Comparison of ENCODE assay signal across 8 cellular contexts in the genomic region with DNA sequence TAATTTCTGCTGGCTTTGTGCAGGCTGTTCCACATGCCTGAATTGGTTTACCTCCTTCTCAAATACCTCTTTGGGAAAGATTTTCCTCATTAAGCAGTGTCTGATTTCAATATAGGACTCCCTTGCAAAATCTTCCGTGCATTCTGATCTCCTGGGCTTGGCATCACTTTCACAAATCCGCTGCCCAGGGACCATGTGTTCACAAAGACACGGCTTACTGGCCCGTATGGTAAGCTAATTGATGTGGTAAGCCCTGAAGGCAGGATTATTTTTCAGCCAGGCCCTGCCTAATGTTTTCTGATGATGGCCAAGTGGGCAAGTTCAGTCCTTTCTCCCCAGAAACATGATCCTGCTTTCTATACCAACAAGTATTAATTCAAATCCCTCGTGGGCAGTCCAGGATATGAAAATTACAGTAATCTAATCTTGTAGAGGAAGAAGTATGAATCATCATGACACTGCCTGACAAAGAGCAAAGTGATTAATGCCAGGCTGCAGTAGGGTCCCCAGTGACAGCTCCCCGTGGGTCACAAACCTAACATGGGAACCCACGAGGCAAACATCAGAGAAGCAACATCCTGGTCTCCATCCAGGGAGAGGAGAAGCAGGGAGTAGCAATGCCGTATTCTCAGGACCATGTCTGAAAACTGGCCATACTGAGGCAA. TPM values are rescaled to one million over a fixed set of nuclear protein-coding genes. Genes with fewer than 3 reads are reported as not detected.
DNase-seq lines count a peak whose midpoint lies in the region; ATAC-seq, FAIRE-seq and TF ChIP-seq lines count a peak whose summit lies in the region.

No MANE protein-coding gene starts in this region.

- H3K4me3 Mint-ChIP-seq in activated CD4-positive, alpha-beta memory T cell treated with anti-CD3 and anti-CD28 coated beads for 36 hours: no peak overlapping the region
- no peak overlapping the region for H3K4me3 Mint-ChIP-seq in activated CD4-positive, alpha-beta memory T cell treated with anti-CD3 and anti-CD28 coated beads, Interleukin-2, amount 10 ng/mL, durations not matched to agents 7 days and 5 days
- H3K4me3 Mint-ChIP-seq in T-cell: peak overlapping the region; percentile 14 to 78 (median 15)
- H3K4me3 Mint-ChIP-seq in stimulated activated naive CD8-positive, alpha-beta T cell treated with anti-CD3 and anti-CD28 coated beads, Interleukin-15, Interleukin-2, amounts not matched to agents 100 ng/mL and 50 ng/mL, for 24 hours: peak overlapping the region; percentile 53
- H3K4me3 Mint-ChIP-seq in endothelial cell (ENCODE audit: unreplicated experiment): no peak overlapping the region

- DNase-seq in activated CD4-positive, alpha-beta memory T cell treated with anti-CD3 and anti-CD28 coated beads for 36 hours: peak; percentile 37
- DNase-seq in activated CD4-positive, alpha-beta memory T cell treated with anti-CD3 and anti-CD28 coated beads, Interleukin-2, amount 10 ng/mL, durations not matched to agents 7 days and 5 days: no peak
- DNase-seq in T-cell (no peak), fibroblast of villous mesenchyme (ENCODE audit: low read depth) (peak; percentile 79), endothelial cell (ENCODE audit: low spot score) (no peak), GM12891 (ENCODE audit: insufficient read length, low spot score) (no peak)

- peak overlapping the region; percentile 20 for H3K4me3 ChIP-seq in fibroblast of villous mesenchyme (ENCODE audit: low read depth, low read length)

- intact Hi-C loops in activated CD4-positive, alpha-beta memory T cell treated with anti-CD3 and anti-CD28 coated beads for 36 hours (cut with micrococcal nuclease): loop anchor here (2.0 kb wide), 1 partner anchor 14 kb away; no protein-coding TSS in a partner anchor

- CTCF ChIA-PET in activated CD4-positive, alpha-beta memory T cell treated with anti-CD3 and anti-CD28 coated beads for 36 hours (lab: Charles Lee): no interaction called here
- CTCF ChIA-PET in activated CD4-positive, alpha-beta memory T cell treated with anti-CD3 and anti-CD28 coated beads, Interleukin-2, amount 10 ng/mL, durations not matched to agents 7 days and 5 days (lab: Charles Lee): interaction anchor here (1.2 to 1.4 kb wide), 2 partner anchors 56 to 90 kb away, joined by 3 to 4 read pairs; no protein-coding TSS in a partner anchor
- CTCF ChIA-PET in T-cell (lab: Charles Lee): interaction anchor here in 1 of 2 donors (0.5 to 2.5 kb wide), 3 partner anchors 11 to 1403 kb away, joined by 3 to 10 read pairs (median 4); no protein-coding TSS in a partner anchor

- no peak for TF ChIP-seq POLR2A in GM12891 (IDR thresholded peaks at IDR 0.05; ENCODE audit: low read depth, low read length)

- no peak for TF ChIP-seq CTCF in fibroblast of villous mesenchyme (IDR thresholded peaks at IDR 0.05; ENCODE audit: insufficient read depth, low read depth, low read length)
- no peak for TF ChIP-seq CTCF in endothelial cell (IDR thresholded peaks at IDR 0.05; ENCODE audit: unreplicated experiment)

- peaks cover 32% of the 10 kb centered on the region for H3K4me1 Mint-ChIP-seq in activated CD4-positive, alpha-beta memory T cell treated with anti-CD3 and anti-CD28 coated beads for 36 hours (ENCODE audit: low read depth)
- peaks cover 34% of the 10 kb centered on the region for H3K4me1 Mint-ChIP-seq in activated CD4-positive, alpha-beta memory T cell treated with anti-CD3 and anti-CD28 coated beads, Interleukin-2, amount 10 ng/mL, durations not matched to agents 7 days and 5 days
- peaks cover 44 to 47% (median 47%) of the 10 kb centered on the region in 3 donors for H3K4me1 Mint-ChIP-seq in T-cell
- peaks cover 47% of the 10 kb centered on the region for H3K4me1 Mint-ChIP-seq in stimulated activated naive CD8-positive, alpha-beta T cell treated with anti-CD3 and anti-CD28 coated beads, Interleukin-15, Interleukin-2, amounts not matched to agents 100 ng/mL and 50 ng/mL, for 24 hours (ENCODE audit: low read depth)
- peaks cover 12% of the 10 kb centered on the region for H3K4me1 Mint-ChIP-seq in endothelial cell (ENCODE audit: unreplicated experiment)

- H3K27ac Mint-ChIP-seq in activated CD4-positive, alpha-beta memory T cell treated with anti-CD3 and anti-CD28 coated beads for 36 hours: no peak overlapping the region
- H3K27ac Mint-ChIP-seq in activated CD4-positive, alpha-beta memory T cell treated with anti-CD3 and anti-CD28 coated beads, Interleukin-2, amount 10 ng/mL, durations not matched to agents 7 days and 5 days: no peak overlapping the region
- H3K27ac Mint-ChIP-seq in T-cell (peak overlapping the region; percentile 58 to 66), endothelial cell (ENCODE audit: unreplicated experiment) (no peak overlapping the region)
- no peak overlapping the region for H3K27ac Mint-ChIP-seq in stimulated activated naive CD8-positive, alpha-beta T cell treated with anti-CD3 and anti-CD28 coated beads, Interleukin-15, Interleukin-2, amounts not matched to agents 100 ng/mL and 50 ng/mL, for 24 hours

- H3K36me3 Mint-ChIP-seq in activated CD4-positive, alpha-beta memory T cell treated with anti-CD3 and anti-CD28 coated beads for 36 hours: peaks cover 2% of the 10 kb centered on the region
- peaks cover 2% of the 10 kb centered on the region for H3K36me3 Mint-ChIP-seq in activated CD4-positive, alpha-beta memory T cell treated with anti-CD3 and anti-CD28 coated beads, Interleukin-2, amount 10 ng/mL, durations not matched to agents 7 days and 5 days (ENCODE audit: low read depth)
- peaks cover 16% of the 10 kb centered on the region for H3K36me3 Mint-ChIP-seq in T-cell
- peaks cover 9% of the 10 kb centered on the region for H3K36me3 Mint-ChIP-seq in stimulated activated naive CD8-positive, alpha-beta T cell treated with anti-CD3 and anti-CD28 coated beads, Interleukin-15, Interleukin-2, amounts not matched to agents 100 ng/mL and 50 ng/mL, for 24 hours (ENCODE audit: low read depth)
- peaks cover 22% of the 10 kb centered on the region for H3K36me3 Mint-ChIP-seq in endothelial cell (ENCODE audit: low read depth, unreplicated experiment)

- H3K9me3 Mint-ChIP-seq in activated CD4-positive, alpha-beta memory T cell treated with anti-CD3 and anti-CD28 coated beads for 36 hours: no peaks in the 10 kb centered on the region
- no peaks in the 10 kb centered on the region for H3K9me3 Mint-ChIP-seq in activated CD4-positive, alpha-beta memory T cell treated with anti-CD3 and anti-CD28 coated beads, Interleukin-2, amount 10 ng/mL, durations not matched to agents 7 days and 5 days
- H3K9me3 Mint-ChIP-seq in T-cell (no peaks in the 10 kb centered on the region), endothelial cell (ENCODE audit: unreplicated experiment) (no peaks in the 10 kb centered on the region)
- H3K9me3 Mint-ChIP-seq in stimulated activated naive CD8-positive, alpha-beta T cell treated with anti-CD3 and anti-CD28 coated beads, Interleukin-15, Interleukin-2, amounts not matched to agents 100 ng/mL and 50 ng/mL, for 24 hours: no peaks in the 10 kb centered on the region

- peak in 1 of 4 experiments; percentile 50 for ATAC-seq in T-cell (replicated peaks in 1 of 4)
- no peak for ATAC-seq in GM21529 (IDR thresholded peaks at IDR 0.05; ENCODE audit: unreplicated experiment)

- POLR2A ChIA-PET in activated CD4-positive, alpha-beta memory T cell treated with anti-CD3 and anti-CD28 coated beads for 36 hours (lab: Charles Lee): no interaction called here
- POLR2A ChIA-PET in activated CD4-positive, alpha-beta memory T cell treated with anti-CD3 and anti-CD28 coated beads, Interleukin-2, amount 10 ng/mL, durations not matched to agents 7 days and 5 days (lab: Charles Lee): interaction anchor here (1.5 to 3.1 kb wide), 2 partner anchors 12 to 89 kb away, joined by 3 to 20 read pairs; no protein-coding TSS in a partner anchor
- POLR2A ChIA-PET in T-cell (lab: Charles Lee): no interaction called here

- FAIRE-seq in GM12891 (lab: Jason Lieb, UNC): no peak

- H3K27me3 Mint-ChIP-seq in activated CD4-positive, alpha-beta memory T cell treated with anti-CD3 and anti-CD28 coated beads for 36 hours: no peaks in the 10 kb centered on the region
- H3K27me3 Mint-ChIP-seq in activated CD4-positive, alpha-beta memory T cell treated with anti-CD3 and anti-CD28 coated beads, Interleukin-2, amount 10 ng/mL, durations not matched to agents 7 days and 5 days: peaks cover 13% of the 10 kb centered on the region
- H3K27me3 Mint-ChIP-seq in T-cell (no peaks in the 10 kb centered on the region), endothelial cell (ENCODE audit: unreplicated experiment) (peaks cover 2% of the 10 kb centered on the region)
- peaks cover 3% of the 10 kb centered on the region for H3K27me3 Mint-ChIP-seq in stimulated activated naive CD8-positive, alpha-beta T cell treated with anti-CD3 and anti-CD28 coated beads, Interleukin-15, Interleukin-2, amounts not matched to agents 100 ng/mL and 50 ng/mL, for 24 hours

TF ChIP-seq in GM12891, 5 proteins besides CTCF, POLR2A, EP300 and RAD21:
- TF ChIP-seq SPI1 (IDR thresholded peaks at IDR 0.05; ENCODE audit: low read depth, low read length) (no peak), TAF1 (IDR thresholded peaks at IDR 0.05; ENCODE audit: low read depth, low read length) (no peak), POLR2AphosphoS5 (IDR thresholded peaks at IDR 0.05; ENCODE audit: low read depth, low read length) (no peak), PAX5 (IDR thresholded peaks at IDR 0.05; ENCODE audit: insufficient read depth, low read length, severe bottlenecking) (no peak), POU2F2 (IDR thresholded peaks at IDR 0.05; ENCODE audit: low read depth, low read length) (no peak)

RNA-seq across cellular contexts. Expression of a gene that starts 11.6 kb away (rescaled TPM):
- 10 to 100 TPM in 1 of 2 experiments, 1 to 10 TPM in 1; 9.4 to 12.0 TPM for total RNA-seq in activated CD4-positive, alpha-beta memory T cell treated with anti-CD3 and anti-CD28 coated beads for 36 hours
- total RNA-seq in activated CD4-positive, alpha-beta memory T cell treated with anti-CD3 and anti-CD28 coated beads, Interleukin-2, amount 10 ng/mL, durations not matched to agents 7 days and 5 days: 10 to 100 TPM; 10.3 to 12.8 TPM
- total RNA-seq in T-cell (10 to 100 TPM; 17.4 to 45.6 (median 19.6) TPM), fibroblast of villous mesenchyme (7.8 and 11.9 TPM in 2 replicates), endothelial cell (ENCODE audit: unreplicated experiment) (125 TPM)
- polyA plus RNA-seq in GM12891 (2012; ENCODE audit: low read depth, missing spikeins): 0.27 TPM

Comparison
In these comparisons a context has a peak if more than half of its experiments do, and no peak if none do; other contexts are left out.
1. DNase-seq: peak in activated CD4-positive, alpha-beta memory T cell treated with anti-CD3 and anti-CD28 coated beads for 36 hours (single experiment) and fibroblast of villous mesenchyme (single experiment); none in activated CD4-positive, alpha-beta memory T cell treated with anti-CD3 and anti-CD28 coated beads, Interleukin-2, amount 10 ng/mL, durations not matched to agents 7 days and 5 days (single experiment), T-cell (0 of 34), endothelial cell (single experiment) and GM12891 (single experiment).
2. H3K27ac Mint-ChIP-seq: peak in T-cell (2 of 2); none in activated CD4-positive, alpha-beta memory T cell treated with anti-CD3 and anti-CD28 coated beads for 36 hours (single experiment), activated CD4-positive, alpha-beta memory T cell treated with anti-CD3 and anti-CD28 coated beads, Interleukin-2, amount 10 ng/mL, durations not matched to agents 7 days and 5 days (single experiment), stimulated activated naive CD8-positive, alpha-beta T cell treated with anti-CD3 and anti-CD28 coated beads, Interleukin-15, Interleukin-2, amounts not matched to agents 100 ng/mL and 50 ng/mL, for 24 hours (single experiment) and endothelial cell (single experiment).
3. H3K4me3 Mint-ChIP-seq: peak in T-cell (3 of 3) and stimulated activated naive CD8-positive, alpha-beta T cell treated with anti-CD3 and anti-CD28 coated beads, Interleukin-15, Interleukin-2, amounts not matched to agents 100 ng/mL and 50 ng/mL, for 24 hours (single experiment); none in activated CD4-positive, alpha-beta memory T cell treated with anti-CD3 and anti-CD28 coated beads for 36 hours (single experiment), activated CD4-positive, alpha-beta memory T cell treated with anti-CD3 and anti-CD28 coated beads, Interleukin-2, amount 10 ng/mL, durations not matched to agents 7 days and 5 days (single experiment) and endothelial cell (single experiment).